In the genomic region with DNA sequence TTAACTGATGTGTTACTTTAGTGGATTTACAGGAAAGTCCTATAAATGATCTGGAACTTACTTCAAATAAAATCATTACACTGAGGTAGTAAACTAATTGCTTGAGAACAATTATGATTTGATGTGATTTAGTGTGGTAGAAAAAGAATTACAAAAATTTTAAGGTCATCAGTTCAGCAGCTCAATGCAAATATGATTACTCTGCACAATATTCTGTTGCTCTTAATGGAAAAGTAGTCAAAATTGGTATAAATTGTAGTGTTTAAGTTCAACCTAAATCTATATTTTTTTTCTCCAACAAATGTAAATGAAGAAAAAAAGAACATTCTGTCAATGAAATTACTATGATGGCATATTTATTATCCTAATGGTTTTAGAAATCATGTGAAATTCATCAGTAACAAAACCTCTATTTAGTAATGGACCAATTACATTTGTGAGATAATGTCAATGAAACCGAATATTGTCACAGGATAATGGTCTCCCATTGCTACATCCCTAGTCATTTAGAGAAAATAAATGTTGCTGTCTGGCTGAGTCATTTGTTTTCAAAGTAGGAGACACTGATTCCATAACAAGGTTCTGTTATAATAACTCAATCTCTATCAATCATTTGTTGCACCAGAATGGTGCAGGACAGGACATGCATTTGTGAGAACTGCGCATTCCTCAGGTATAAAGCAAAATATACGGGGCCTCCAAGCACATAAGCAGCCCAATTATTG, we compare ENCODE assay signal across 22 cellular contexts.
DNase-seq lines count a peak whose midpoint lies in the region; ATAC-seq and TF ChIP-seq lines count a peak whose summit lies in the region.
"Had no signal": no experiment of that assay in that cellular context is flagged by ENCODE, and none has a peak within 500 bp of the region (broad histone marks: within the 10 kb centered on the region; RNA-seq: fewer than 3 reads in every experiment).

No MANE protein-coding gene starts in this region.

- H3K4me3 Mint-ChIP-seq in brain, result peak overlapping the region in 1 of 5 experiments; percentile 18
- no peak overlapping the region for H3K4me3 Mint-ChIP-seq in activated naive CD8-positive, alpha-beta T cell treated with anti-CD3 and anti-CD28 coated beads for 36 hours
- H3K4me3 Mint-ChIP-seq: activated CD4-positive, alpha-beta memory T cell treated with anti-CD3 and anti-CD28 coated beads for 36 hours; IgD-negative memory B cell; immature natural killer cell; nephron progenitor cell had no signal

- no peaks in the 10 kb centered on the region for H3K27me3 ChIP-seq in psoas muscle (ENCODE audit: insufficient read depth in 3 of 3, low read length in 2 of 3)
- H3K27me3 ChIP-seq: BE2C, hepatocyte, Peyer's patch, SJSA1 had no signal

- H3K4me1 ChIP-seq in psoas muscle, result peaks cover 5% of the 10 kb centered on the region
- H3K4me1 ChIP-seq: parathyroid adenoma, Peyer's patch, SJSA1 had no signal

- H3K9me3 ChIP-seq in psoas muscle, result no peaks in the 10 kb centered on the region
- H3K9me3 ChIP-seq: BE2C, Peyer's patch, SJSA1 had no signal

- ATAC-seq in psoas muscle (peak; percentile 42 to 82 (median 60)), GM18870 (IDR thresholded peaks at IDR 0.05; ENCODE audit: unreplicated experiment) (no peak)
- ATAC-seq: left ventricle myocardium superior had no signal

- peaks cover 53% of the 10 kb centered on the region for H3K4me1 Mint-ChIP-seq in brain
- H3K4me1 Mint-ChIP-seq in activated naive CD8-positive, alpha-beta T cell treated with anti-CD3 and anti-CD28 coated beads for 36 hours, result no peaks in the 10 kb centered on the region
- H3K4me1 Mint-ChIP-seq: IgD-negative memory B cell, immature natural killer cell had no signal

- DNase-seq in NCI-H1436 (lab: John Stamatoyannopoulos, UW) (peak; percentile 19), NCI-H1436 treated with DMSO at 0.1 percent for 48 hours (lab: John Stamatoyannopoulos, UW) (no peak), NCI-H2081 treated with DMSO at 0.1 percent for 48 hours (lab: John Stamatoyannopoulos, UW) (peak; percentile 40), psoas muscle (no peak), coronary artery (ENCODE audit: low spot score) (no peak)
- DNase-seq in activated naive CD8-positive, alpha-beta T cell treated with anti-CD3 and anti-CD28 coated beads for 36 hours, result no peak
- DNase-seq: activated CD4-positive, alpha-beta memory T cell treated with anti-CD3 and anti-CD28 coated beads for 36 hours; activated naive CD4-positive, alpha-beta T cell; amniotic stem cell; BE2C; GM23248; immature natural killer cell; left ventricle myocardium superior; NCI-H1694; nephron progenitor cell; Peyer's patch had no signal

- no peaks in the 10 kb centered on the region for H3K9me3 Mint-ChIP-seq in brain
- no peaks in the 10 kb centered on the region for H3K9me3 Mint-ChIP-seq in activated naive CD8-positive, alpha-beta T cell treated with anti-CD3 and anti-CD28 coated beads for 36 hours
- H3K9me3 Mint-ChIP-seq: activated CD4-positive, alpha-beta memory T cell treated with anti-CD3 and anti-CD28 coated beads for 36 hours; IgD-negative memory B cell; nephron progenitor cell had no signal

- no peak overlapping the region for H3K27ac ChIP-seq in psoas muscle
- no peak overlapping the region for H3K27ac ChIP-seq in coronary artery
- H3K27ac ChIP-seq: GM23248, hepatocyte, parathyroid adenoma, Peyer's patch, SJSA1 had no signal

- peaks cover 0 to 6% of the 10 kb centered on the region in 2 donors for H3K36me3 ChIP-seq in psoas muscle (ENCODE audit: insufficient read depth in 1 of 2, low read depth in 1 of 2)
- H3K36me3 ChIP-seq: BE2C, Peyer's patch, SJSA1 had no signal

- WGBS in psoas muscle, 3 donors, result 82 to 86% (median 86%) methylated on average over 3 of the region's 3 CpGs

- intact Hi-C loops in psoas muscle (cut with DNase I), result no loop called here

- H3K27me3 Mint-ChIP-seq in brain, result no peaks in the 10 kb centered on the region
- H3K27me3 Mint-ChIP-seq in activated naive CD8-positive, alpha-beta T cell treated with anti-CD3 and anti-CD28 coated beads for 36 hours, result no peaks in the 10 kb centered on the region
- H3K27me3 Mint-ChIP-seq: activated CD4-positive, alpha-beta memory T cell treated with anti-CD3 and anti-CD28 coated beads for 36 hours; IgD-negative memory B cell had no signal

- H3K27ac Mint-ChIP-seq in brain, result peak overlapping the region in 3 of 5 experiments; percentile 61 to 83 (median 69)
- no peak overlapping the region for H3K27ac Mint-ChIP-seq in activated naive CD8-positive, alpha-beta T cell treated with anti-CD3 and anti-CD28 coated beads for 36 hours
- H3K27ac Mint-ChIP-seq: activated CD4-positive, alpha-beta memory T cell treated with anti-CD3 and anti-CD28 coated beads for 36 hours; IgD-negative memory B cell; immature natural killer cell; nephron progenitor cell had no signal

- TF ChIP-seq CTCF in brain (conservative IDR thresholded peaks at IDR 0.05), result no peak
- no peak for TF ChIP-seq CTCF in psoas muscle (IDR thresholded peaks at IDR 0.05)
- no peak for TF ChIP-seq CTCF in coronary artery (IDR thresholded peaks at IDR 0.05)

- H3K4me3 ChIP-seq in psoas muscle (no peak overlapping the region), coronary artery (no peak overlapping the region)
- H3K4me3 ChIP-seq: GM23248, hepatocyte, Peyer's patch, SJSA1 had no signal

- H3K36me3 Mint-ChIP-seq in brain, result peaks cover 21% of the 10 kb centered on the region
- H3K36me3 Mint-ChIP-seq in activated naive CD8-positive, alpha-beta T cell treated with anti-CD3 and anti-CD28 coated beads for 36 hours, result no peaks in the 10 kb centered on the region
- H3K36me3 Mint-ChIP-seq: activated CD4-positive, alpha-beta memory T cell treated with anti-CD3 and anti-CD28 coated beads for 36 hours; IgD-negative memory B cell; immature natural killer cell had no signal

Comparison
In these comparisons a context has a peak if more than half of its experiments do, and no peak if none do; other contexts are left out.
1. DNase-seq: peak in NCI-H1436 (single experiment) and NCI-H2081 treated with DMSO at 0.1 percent for 48 hours (single experiment); none in NCI-H1436 treated with DMSO at 0.1 percent for 48 hours (single experiment), psoas muscle (0 of 2), activated naive CD8-positive, alpha-beta T cell treated with anti-CD3 and anti-CD28 coated beads for 36 hours (single experiment) and coronary artery (single experiment).